Comparison of ENCODE assay signal across 8 cellular contexts in genomic region chr21:37267269-37268185, GRCh38.
DNase-seq lines count a peak whose midpoint lies in the region; ATAC-seq lines count a peak whose summit lies in the region.

Gene VPS26C, minus strand, starts transcription at chr21:37267334. Its CDS starts 40 bp downstream, at chr21:37267294.

- peak; percentile 91 for ATAC-seq in GM19025 (IDR thresholded peaks at IDR 0.05; ENCODE audit: low read depth, unreplicated experiment)
- ATAC-seq in HG03342 (IDR thresholded peaks at IDR 0.05; ENCODE audit: unreplicated experiment): peak; percentile 87
- peak; percentile 90 for ATAC-seq in central memory CD8-positive, alpha-beta T cell (replicated peaks; ENCODE audit: extremely low read depth, poor library complexity, severe bottlenecking)

- peak within 1 kb of the TSS; percentile 98 for H3K27ac Mint-ChIP-seq in central memory CD8-positive, alpha-beta T cell (ENCODE audit: low read depth)

- H3K4me3 Mint-ChIP-seq in central memory CD8-positive, alpha-beta T cell: peak within 1 kb of the TSS; percentile 94

- peaks cover 24% of the 10 kb centered on the region for H3K4me1 Mint-ChIP-seq in central memory CD8-positive, alpha-beta T cell

- DNase-seq in AG08396 (ENCODE audit: low spot score) (peak; percentile 94), NCI-H446 (lab: John Stamatoyannopoulos, UW) (peak; percentile 98 to 100), iris pigment epithelial cell (ENCODE audit: low read depth) (peak; percentile 100)
- DNase-seq in activated CD4-positive, CD25-positive, alpha-beta regulatory T cell treated with anti-CD3 and anti-CD28 coated beads, Interleukin-2, amount 50 U/mL, for 16 hours (ENCODE audit: low read depth, low spot score): peak; percentile 97
- peak; percentile 94 to 98 for DNase-seq in central memory CD8-positive, alpha-beta T cell (ENCODE audit: low spot score in 2 of 2)
- DNase-seq in stimulated activated CD4-positive, alpha-beta T cell treated with anti-CD3 and anti-CD28 coated beads, Interleukin-12 subunit alpha, Interleukin-12 subunit beta, amount 100 ng/mL, for 24 hours (ENCODE audit: low read depth in 2 of 2): peak; percentile 96 to 97

- no peaks in the 10 kb centered on the region for H3K27me3 Mint-ChIP-seq in central memory CD8-positive, alpha-beta T cell

- no peaks in the 10 kb centered on the region for H3K9me3 Mint-ChIP-seq in central memory CD8-positive, alpha-beta T cell

- H3K36me3 Mint-ChIP-seq in central memory CD8-positive, alpha-beta T cell (ENCODE audit: insufficient read depth): peaks cover 20% of the 10 kb centered on the region

Comparison
In these comparisons a context has a peak if more than half of its experiments do, and no peak if none do; other contexts are left out.
1. Peak in every context shown above with its lines: DNase-seq and ATAC-seq.